ENCODE assay signal across 22 cellular contexts in genomic region chr13:52356327-52356726, GRCh38. TPM values are rescaled to one million over a fixed set of nuclear protein-coding genes. Genes with fewer than 3 reads are reported as not detected.
A peak's percentile ranks its signal among the peaks of the same experiment; 100 is the strongest.
DNase-seq lines count a peak whose midpoint lies in the region; ATAC-seq and TF ChIP-seq lines count a peak whose summit lies in the region.
"Had no signal": no experiment of that assay in that cellular context is flagged by ENCODE, and none has a peak within 500 bp of the region (broad histone marks: within the 10 kb centered on the region; RNA-seq: fewer than 3 reads in every experiment).

No MANE protein-coding gene starts in this region.

- H3K4me3 ChIP-seq in brain microvascular endothelial cell (ENCODE audit: low read depth, low read length), result no peak overlapping the region
- H3K4me3 ChIP-seq: body of pancreas, gastroesophageal sphincter, HAP-1, skin epidermis, upper lobe of left lung had no signal

- no peak for TF ChIP-seq CTCF in brain microvascular endothelial cell (IDR thresholded peaks at IDR 0.05; ENCODE audit: low read depth, low read length, missing control alignments)

- H3K36me3 Mint-ChIP-seq in effector memory CD8-positive, alpha-beta T cell (ENCODE audit: insufficient read depth), result no peaks in the 10 kb centered on the region

- in situ Hi-C loops in brain microvascular endothelial cell (cut with HindIII; ENCODE audit: low pct_ligation_motif_present, low sequenced_read_pairs), result no loop called here

- H3K27me3 Mint-ChIP-seq in effector memory CD8-positive, alpha-beta T cell, result peaks cover 27 to 39% of the 10 kb centered on the region in 2 donors

- ATAC-seq in GM21528 (IDR thresholded peaks at IDR 0.05; ENCODE audit: low FRiP score, unreplicated experiment) (no peak), left ventricle myocardium superior (no peak)
- no peak for ATAC-seq in effector memory CD8-positive, alpha-beta T cell (replicated peaks)
- ATAC-seq: activated CD8-positive, alpha-beta T cell treated with anti-CD3 and anti-CD28 coated beads, Interleukin-2, amount 10 ng/mL, durations not matched to agents 7 days and 5 days; body of pancreas; gastroesophageal sphincter had no signal

- H3K4me1 Mint-ChIP-seq in effector memory CD8-positive, alpha-beta T cell (ENCODE audit: low read depth in 2 of 2), result peaks cover 0 to 2% of the 10 kb centered on the region in 2 donors

- no peaks in the 10 kb centered on the region for H3K36me3 ChIP-seq in brain microvascular endothelial cell (replicated peaks)
- H3K36me3 ChIP-seq: BE2C, gastroesophageal sphincter, HAP-1, upper lobe of left lung had no signal

- H3K27ac ChIP-seq in brain microvascular endothelial cell, result no peak overlapping the region
- H3K27ac ChIP-seq: body of pancreas, gastroesophageal sphincter, skin epidermis, upper lobe of left lung, VCaP had no signal

- intact Hi-C loops in left ventricle myocardium superior (cut with micrococcal nuclease), result no loop called here

- H3K27ac Mint-ChIP-seq in effector memory CD8-positive, alpha-beta T cell, result no peak overlapping the region
- H3K27ac Mint-ChIP-seq: activated CD8-positive, alpha-beta T cell treated with anti-CD3 and anti-CD28 coated beads, Interleukin-2, amount 10 ng/mL, durations not matched to agents 7 days and 5 days had no signal

- no peaks in the 10 kb centered on the region for H3K27me3 ChIP-seq in brain microvascular endothelial cell (replicated peaks)
- H3K27me3 ChIP-seq: body of pancreas, upper lobe of left lung had no signal

- no peaks in the 10 kb centered on the region for H3K9me3 Mint-ChIP-seq in effector memory CD8-positive, alpha-beta T cell

- H3K4me3 Mint-ChIP-seq in effector memory CD8-positive, alpha-beta T cell, result no peak overlapping the region
- H3K4me3 Mint-ChIP-seq: activated CD8-positive, alpha-beta T cell treated with anti-CD3 and anti-CD28 coated beads, Interleukin-2, amount 10 ng/mL, durations not matched to agents 7 days and 5 days had no signal

- peak; percentile 58 for DNase-seq in EH (ENCODE audit: low read depth)
- peak; percentile 30 for DNase-seq in LoVo (ENCODE audit: low spot score)
- DNase-seq in brain microvascular endothelial cell, result peak; percentile 19
- peak; percentile 52 for DNase-seq in islet precursor cell
- no peak for DNase-seq in left ventricle myocardium superior
- no peak for DNase-seq in NCI-H187 treated with DMSO at 0.1 percent for 48 hours (lab: John Stamatoyannopoulos, UW)
- no peak for DNase-seq in effector memory CD8-positive, alpha-beta T cell
- DNase-seq: activated CD8-positive, alpha-beta T cell treated with anti-CD3 and anti-CD28 coated beads, Interleukin-2, amount 10 ng/mL, durations not matched to agents 7 days and 5 days; activated effector memory CD4-positive, alpha-beta T cell treated with Interleukin-2 at 50 U/mL for 16 hours; BE2C; body of pancreas; DMS 273 treated with DMSO at 0.1 percent for 48 hours; KG1; NCI-H1436 treated with DMSO at 0.1 percent for 48 hours; stimulated activated naive CD4-positive, alpha-beta T cell; SW 1271; upper lobe of left lung had no signal

RNA-seq across cellular contexts. Expression of gene THSD1, which starts 49.6 kb away (rescaled TPM):
- 5.0 TPM for total RNA-seq in left ventricle myocardium superior

Comparison
In these comparisons a context has a peak if more than half of its experiments do, and no peak if none do; other contexts are left out.
1. DNase-seq: peak in EH (single experiment), LoVo (single experiment), brain microvascular endothelial cell (single experiment) and islet precursor cell (single experiment); none in left ventricle myocardium superior (single experiment), NCI-H187 treated with DMSO at 0.1 percent for 48 hours (single experiment) and effector memory CD8-positive, alpha-beta T cell (0 of 3).